Comparison of ENCODE assay signal across 16 cellular contexts in genomic region chr1:11533790-11534787, GRCh38. TPM values are rescaled to one million over a fixed set of nuclear protein-coding genes. Genes with fewer than 3 reads are reported as not detected.
DNase-seq lines count a peak whose midpoint lies in the region; ATAC-seq, FAIRE-seq and TF ChIP-seq lines count a peak whose summit lies in the region.
"Had no signal": no experiment of that assay in that cellular context is flagged by ENCODE, and none has a peak within 500 bp of the region (broad histone marks: within the 10 kb centered on the region; RNA-seq: fewer than 3 reads in every experiment).

No MANE protein-coding gene starts in this region.

- CTCF ChIA-PET in WTC11 (lab: Charles Lee) = no interaction called here

- intact Hi-C loops in CD14-positive monocyte (cut with micrococcal nuclease) (no loop called here), kidney (cut with DNase I) (no loop called here), posterior vena cava (cut with DNase I) (no loop called here), thyroid gland (cut with DNase I) (no loop called here)

- H3K9me3 Mint-ChIP-seq in CD14-positive monocyte (no peaks in the 10 kb centered on the region), WTC11 (no peaks in the 10 kb centered on the region)
- H3K9me3 Mint-ChIP-seq: CD8-positive, alpha-beta memory T cell; IgD-negative memory B cell had no signal

- FAIRE-seq in kidney (lab: Jason Lieb, UNC) = no peak
- FAIRE-seq: H54 had no signal

- H3K36me3 ChIP-seq in kidney (ENCODE audit: control insufficient read depth in 1 of 2, insufficient read depth in 2 of 2, low read length in 2 of 2) = no peaks in the 10 kb centered on the region
- H3K36me3 ChIP-seq in thyroid gland = no peaks in the 10 kb centered on the region

- no peaks in the 10 kb centered on the region for H3K27me3 ChIP-seq in thyroid gland

- ATAC-seq in WTC11 = no peak
- no peak for ATAC-seq in HG03039 (IDR thresholded peaks at IDR 0.05; ENCODE audit: unreplicated experiment)
- ATAC-seq: HCT116 had no signal

- H3K27ac Mint-ChIP-seq in CD14-positive monocyte (no peak overlapping the region), WTC11 (no peak overlapping the region)
- H3K27ac Mint-ChIP-seq: CD8-positive, alpha-beta memory T cell had no signal

- H3K4me1 Mint-ChIP-seq in CD14-positive monocyte (no peaks in the 10 kb centered on the region), WTC11 (peaks cover 10% of the 10 kb centered on the region)
- H3K4me1 Mint-ChIP-seq: CD8-positive, alpha-beta memory T cell; IgD-negative memory B cell had no signal

- POLR2A ChIA-PET in WTC11 (lab: Charles Lee) = no interaction called here

- DNase-seq in CD14-positive monocyte (ENCODE audit: low spot score) (peak; percentile 33), WTC11 (ENCODE audit: low spot score) (peak; percentile 6), kidney (peak; percentile 38), posterior vena cava (ENCODE audit: low spot score) (peak; percentile 20), HPDE6-E6E7 (ENCODE audit: extremely low spot score) (no peak), NCI-H226 (no peak), thyroid gland (no peak)
- DNase-seq: Caco-2; CD8-positive, alpha-beta memory T cell; DMS53; GF-D8; GM23248 had no signal

- H3K27me3 Mint-ChIP-seq in CD14-positive monocyte (ENCODE audit: low read depth in 3 of 3) = peaks cover 0 to 3% (median 2%) of the 10 kb centered on the region in 3 donors
- no peaks in the 10 kb centered on the region for H3K27me3 Mint-ChIP-seq in WTC11 (ENCODE audit: low read depth)

- H3K4me1 ChIP-seq in kidney (ENCODE audit: control insufficient read depth in 1 of 2, insufficient read depth in 1 of 2, low read depth in 1 of 2, low read length in 2 of 2) (no peaks in the 10 kb centered on the region), thyroid gland (no peaks in the 10 kb centered on the region)
- H3K4me1 ChIP-seq: Caco-2 had no signal

- H3K9me3 ChIP-seq in kidney (ENCODE audit: control insufficient read depth in 1 of 2, low read length in 2 of 2) (no peaks in the 10 kb centered on the region), thyroid gland (no peaks in the 10 kb centered on the region)
- H3K9me3 ChIP-seq: Caco-2 had no signal

- no peaks in the 10 kb centered on the region for H3K36me3 Mint-ChIP-seq in CD14-positive monocyte
- no peaks in the 10 kb centered on the region for H3K36me3 Mint-ChIP-seq in WTC11
- H3K36me3 Mint-ChIP-seq: CD8-positive, alpha-beta memory T cell; IgD-negative memory B cell had no signal

- H3K9ac ChIP-seq in kidney (ENCODE audit: low read length in 2 of 2) = no peak overlapping the region
- H3K9ac ChIP-seq: GM23248 had no signal

- no peak for TF ChIP-seq POLR2A in thyroid gland (IDR thresholded peaks at IDR 0.05)

- no peak overlapping the region for H3K4me3 ChIP-seq in kidney (ENCODE audit: low read length in 2 of 2)
- no peak overlapping the region for H3K4me3 ChIP-seq in thyroid gland (replicated peaks in 1 of 3)
- H3K4me3 ChIP-seq: GM23248 had no signal

- no peak for TF ChIP-seq CTCF in CD14-positive monocyte (IDR thresholded peaks at IDR 0.05)
- no peak for TF ChIP-seq CTCF in WTC11 (IDR thresholded peaks at IDR 0.05)
- TF ChIP-seq CTCF in kidney (IDR thresholded peaks at IDR 0.05; ENCODE audit: borderline replicate concordance, extremely low read depth, insufficient read depth) = no peak
- no peak for TF ChIP-seq CTCF in thyroid gland (IDR thresholded peaks at IDR 0.05)

- 85 to 92% methylated on average over 18 to 19 of the region's 21 CpGs for WGBS in thyroid gland, 2 donors

- H3K4me3 Mint-ChIP-seq in CD14-positive monocyte (no peak overlapping the region), WTC11 (no peak overlapping the region)
- H3K4me3 Mint-ChIP-seq: CD8-positive, alpha-beta memory T cell; IgD-negative memory B cell had no signal

- H3K27ac ChIP-seq in kidney (ENCODE audit: low read depth in 2 of 2, low read length in 2 of 2) (no peak overlapping the region), thyroid gland (no peak overlapping the region)
- H3K27ac ChIP-seq: GM23248 had no signal

TF ChIP-seq in WTC11, 78 proteins besides CTCF, POLR2A, EP300 and RAD21:
- TF ChIP-seq ZNF671 (CRISPR knock-in tag; IDR thresholded peaks at IDR 0.05) = no peak
- no peak for TF ChIP-seq PRRX2 (CRISPR knock-in tag; IDR thresholded peaks at IDR 0.05)
TF ChIP-seq in WTC11: peak in this region for 0.

RNA-seq across cellular contexts. Expression of gene DISP3, which starts 55.1 kb away (rescaled TPM):
- polyA plus RNA-seq in CD14-positive monocyte (not detected), kidney (ENCODE audit: insufficient read depth, low read depth, low replicate concordance) (not detected)
- total RNA-seq in WTC11 (2021) (5.9 to 6.1 TPM (median 6.0 TPM) in 3 replicates), kidney (0.19 TPM), posterior vena cava (not detected), thyroid gland (not detected)
- total RNA-seq: GM23248 had no signal
- polyA plus RNA-seq: GM23248, IgD-negative memory B cell had no signal

Comparison
In these comparisons a context has a peak if more than half of its experiments do, and no peak if none do; other contexts are left out.
1. DNase-seq: peak in CD14-positive monocyte (single experiment), WTC11 (single experiment), kidney (single experiment) and posterior vena cava (single experiment); none in HPDE6-E6E7 (single experiment), NCI-H226 (single experiment) and thyroid gland (0 of 2).